In genomic region chr10:22708772-22709171, GRCh38 we compare ENCODE assay signal across 14 cellular contexts. TPM values are rescaled to one million over a fixed set of nuclear protein-coding genes. Genes with fewer than 3 reads are reported as not detected.
A peak's percentile ranks its signal among the peaks of the same experiment; 100 is the strongest.
DNase-seq lines count a peak whose midpoint lies in the region; ATAC-seq, FAIRE-seq and TF ChIP-seq lines count a peak whose summit lies in the region.
"Had no signal": no experiment of that assay in that cellular context is flagged by ENCODE, and none has a peak within 500 bp of the region (broad histone marks: within the 10 kb centered on the region; RNA-seq: fewer than 3 reads in every experiment).

No MANE protein-coding gene starts in this region.

- no peaks in the 10 kb centered on the region for H3K9me3 ChIP-seq in HepG2 (ENCODE audit: low read length)
- no peaks in the 10 kb centered on the region for H3K9me3 ChIP-seq in right lobe of liver
- no peaks in the 10 kb centered on the region for H3K9me3 ChIP-seq in Loucy (ENCODE audit: insufficient read depth, low read depth, low read length)
- H3K9me3 ChIP-seq: HAP-1 had no signal

- H3K4me3 ChIP-seq in HepG2 (replicated peaks in 1 of 3; ENCODE audit: insufficient read depth in 1 of 3, low read depth in 2 of 3, low read length in 3 of 3) (no peak overlapping the region), right lobe of liver (no peak overlapping the region), Loucy (ENCODE audit: low read length, poor library complexity, severe bottlenecking) (no peak overlapping the region)
- H3K4me3 ChIP-seq: HAP-1 had no signal

- H3K4me2 ChIP-seq in HepG2 (ENCODE audit: low read depth, low read length) (no peak overlapping the region), Loucy (ENCODE audit: low read depth, low read length, poor library complexity, severe bottlenecking) (peak overlapping the region; percentile 85)

- BruUV-seq in HepG2 (replicated peaks; lab: Mats Ljungman, UMichigan): no TSS peak

- intact Hi-C loops in HepG2 (cut with micrococcal nuclease; ENCODE audit: unreplicated experiment) (no loop called here), right lobe of liver (cut with DNase I) (no loop called here)

- CTCF ChIA-PET in HepG2 (lab: Yijun Ruan, JAX; ENCODE audit: low intra/inter-chr PET ratio, low total read pairs): no interaction called here
- CTCF ChIA-PET in activated CD4-positive, alpha-beta T cell treated with anti-CD3 and anti-CD28 coated beads, Interleukin-2, amount 10 ng/mL, durations not matched to agents 7 days and 5 days (lab: Charles Lee): no interaction called here

- POLR2A ChIA-PET in HepG2 (lab: Yijun Ruan, JAX): no interaction called here
- POLR2A ChIA-PET in activated CD4-positive, alpha-beta T cell treated with anti-CD3 and anti-CD28 coated beads, Interleukin-2, amount 10 ng/mL, durations not matched to agents 7 days and 5 days (lab: Charles Lee): no interaction called here

- peaks cover under 1% of the 10 kb centered on the region; the same call in 1 of the 2 replicates for H4K20me1 ChIP-seq in HepG2 (ENCODE audit: insufficient read depth, low read length)
- H4K20me1 ChIP-seq in Loucy (ENCODE audit: insufficient read depth, low read length, poor library complexity, severe bottlenecking): peaks cover 96% of the 10 kb centered on the region

- H3K9ac ChIP-seq in HepG2 (ENCODE audit: insufficient read depth, low read depth, low read length) (no peak overlapping the region), Loucy (ENCODE audit: low read depth, low read length, poor library complexity, severe bottlenecking) (no peak overlapping the region)

- H3K27ac ChIP-seq in HepG2 (ENCODE audit: extremely low read length, insufficient read depth, low read length): no peak overlapping the region
- H3K27ac ChIP-seq in right lobe of liver: no peak overlapping the region

- no peak for DNase-seq in HepG2 (ENCODE audit: low spot score)
- DNase-seq in right lobe of liver: no peak
- no peak for DNase-seq in effector memory CD8-positive, alpha-beta T cell
- DNase-seq in activated CD4-positive, alpha-beta T cell treated with anti-CD3 and anti-CD28 coated beads, Interleukin-2, amount 10 ng/mL, durations not matched to agents 7 days and 5 days: no peak
- no peak for DNase-seq in stimulated activated naive B cell treated with anti-CD40 and anti-IgM and Interleukin-4, amounts not matched to agents 10 μg/mL and 1 μg/mL and 100 μg/mL, for 72 hours
- no peak for DNase-seq in NCI-H748 treated with DMSO at 0.1 percent for 48 hours (lab: John Stamatoyannopoulos, UW)
- DNase-seq: ACHN, NCI-H1436, NCI-H2081 treated with DMSO at 0.1 percent for 48 hours, NCI-H345, NCI-H526 treated with DMSO at 0.1 percent for 48 hours had no signal

- H3K9me2 ChIP-seq in Loucy (replicated peaks; ENCODE audit: low read depth, low read length): no peaks in the 10 kb centered on the region

- FAIRE-seq in HepG2 (lab: Jason Lieb, UNC): no peak

- H3K27me3 Mint-ChIP-seq in effector memory CD8-positive, alpha-beta T cell: no peaks in the 10 kb centered on the region
- no peaks in the 10 kb centered on the region for H3K27me3 Mint-ChIP-seq in stimulated activated memory B cell treated with anti-CD40 and anti-IgM and Interleukin-4, amounts not matched to agents 10 μg/mL and 1 μg/mL and 100 μg/mL, for 72 hours
- no peaks in the 10 kb centered on the region for H3K27me3 Mint-ChIP-seq in activated CD4-positive, alpha-beta T cell treated with anti-CD3 and anti-CD28 coated beads, Interleukin-2, amount 10 ng/mL, durations not matched to agents 7 days and 5 days
- no peaks in the 10 kb centered on the region for H3K27me3 Mint-ChIP-seq in stimulated activated naive B cell treated with anti-CD40 and anti-IgM and Interleukin-4, amounts not matched to agents 10 μg/mL and 1 μg/mL and 100 μg/mL, for 72 hours

- 96% methylated on average over 1 of the region's 1 CpG for WGBS in HepG2 (ENCODE audit: low lambda C conversion rate)
- 100% methylated on average over 1 of the region's 1 CpG for WGBS in right lobe of liver (ENCODE audit: insufficient coverage, low coverage, low lambda C conversion rate, missing lambda C conversion rate)

- H3K79me2 ChIP-seq in HepG2 (ENCODE audit: insufficient read depth, low read length) (peaks cover 87% of the 10 kb centered on the region), Loucy (ENCODE audit: insufficient read depth, low read length) (peaks cover 100% of the 10 kb centered on the region)

- no peak for TF ChIP-seq RAD21 in HepG2 (CRISPR knock-in tag; IDR thresholded peaks at IDR 0.05)

- H3K9me3 Mint-ChIP-seq in effector memory CD8-positive, alpha-beta T cell: no peaks in the 10 kb centered on the region
- H3K9me3 Mint-ChIP-seq in stimulated activated memory B cell treated with anti-CD40 and anti-IgM and Interleukin-4, amounts not matched to agents 10 μg/mL and 1 μg/mL and 100 μg/mL, for 72 hours: peaks cover 7% of the 10 kb centered on the region
- H3K9me3 Mint-ChIP-seq in activated CD4-positive, alpha-beta T cell treated with anti-CD3 and anti-CD28 coated beads, Interleukin-2, amount 10 ng/mL, durations not matched to agents 7 days and 5 days: peaks cover 3% of the 10 kb centered on the region
- peaks cover 4 to 6% of the 10 kb centered on the region in 2 donors for H3K9me3 Mint-ChIP-seq in stimulated activated naive B cell treated with anti-CD40 and anti-IgM and Interleukin-4, amounts not matched to agents 10 μg/mL and 1 μg/mL and 100 μg/mL, for 72 hours

- H3K36me3 ChIP-seq in HepG2 (replicated peaks in 1 of 2; ENCODE audit: control insufficient read depth in 1 of 2, insufficient read depth in 2 of 2, low read length in 2 of 2) (no peaks in the 10 kb centered on the region), right lobe of liver (no peaks in the 10 kb centered on the region), Loucy (ENCODE audit: insufficient read depth, low read length) (no peaks in the 10 kb centered on the region)
- H3K36me3 ChIP-seq: HAP-1 had no signal

- TF ChIP-seq POLR2A in HepG2 (IDR thresholded peaks at IDR 0.05; ENCODE audit: insufficient read depth in 1 of 2, low read depth in 2 of 2, low read length in 2 of 2) (no peak), right lobe of liver (IDR thresholded peaks at IDR 0.05) (no peak)

- H3K4me1 ChIP-seq in HepG2 (ENCODE audit: insufficient read depth, low read length): peaks cover 43% of the 10 kb centered on the region
- peaks cover 0 to 21% (median 8%) of the 10 kb centered on the region in 4 donors for H3K4me1 ChIP-seq in right lobe of liver
- peaks cover 68% of the 10 kb centered on the region for H3K4me1 ChIP-seq in Loucy (ENCODE audit: insufficient read depth, low read length, poor library complexity, severe bottlenecking)

- ATAC-seq in HepG2: no peak
- ATAC-seq in right lobe of liver: no peak
- ATAC-seq in effector memory CD8-positive, alpha-beta T cell (replicated peaks): no peak
- ATAC-seq in stimulated activated memory B cell treated with anti-CD40 and anti-IgM and Interleukin-4, amounts not matched to agents 10 μg/mL and 1 μg/mL and 100 μg/mL, for 72 hours: no peak
- no peak for ATAC-seq in stimulated activated naive B cell treated with anti-CD40 and anti-IgM and Interleukin-4, amounts not matched to agents 10 μg/mL and 1 μg/mL and 100 μg/mL, for 72 hours (replicated peaks)

- in situ Hi-C loops in HepG2 (cut with HindIII; ENCODE audit: extremely low pct_ligation_motif_present, low pct_unique_long_range_greater_than_20kb): loop anchor here (25.0 kb wide), 1 partner anchor 396 kb away; the partner anchor contains the start of genes BMI1 and COMMD3

- peak overlapping the region; percentile 90 to 92 for H3K4me3 Mint-ChIP-seq in effector memory CD8-positive, alpha-beta T cell
- H3K4me3 Mint-ChIP-seq in stimulated activated memory B cell treated with anti-CD40 and anti-IgM and Interleukin-4, amounts not matched to agents 10 μg/mL and 1 μg/mL and 100 μg/mL, for 72 hours: no peak overlapping the region
- no peak overlapping the region for H3K4me3 Mint-ChIP-seq in activated CD4-positive, alpha-beta T cell treated with anti-CD3 and anti-CD28 coated beads, Interleukin-2, amount 10 ng/mL, durations not matched to agents 7 days and 5 days
- no peak overlapping the region for H3K4me3 Mint-ChIP-seq in stimulated activated naive B cell treated with anti-CD40 and anti-IgM and Interleukin-4, amounts not matched to agents 10 μg/mL and 1 μg/mL and 100 μg/mL, for 72 hours

- H3K36me3 Mint-ChIP-seq in effector memory CD8-positive, alpha-beta T cell (ENCODE audit: insufficient read depth): peaks cover 35% of the 10 kb centered on the region
- H3K36me3 Mint-ChIP-seq in stimulated activated memory B cell treated with anti-CD40 and anti-IgM and Interleukin-4, amounts not matched to agents 10 μg/mL and 1 μg/mL and 100 μg/mL, for 72 hours: peaks cover 23% of the 10 kb centered on the region
- peaks cover 62% of the 10 kb centered on the region for H3K36me3 Mint-ChIP-seq in activated CD4-positive, alpha-beta T cell treated with anti-CD3 and anti-CD28 coated beads, Interleukin-2, amount 10 ng/mL, durations not matched to agents 7 days and 5 days (ENCODE audit: low read depth)
- peaks cover 12 to 40% of the 10 kb centered on the region in 2 donors for H3K36me3 Mint-ChIP-seq in stimulated activated naive B cell treated with anti-CD40 and anti-IgM and Interleukin-4, amounts not matched to agents 10 μg/mL and 1 μg/mL and 100 μg/mL, for 72 hours

- H3K27me3 ChIP-seq in HepG2 (ENCODE audit: control insufficient read depth in 1 of 2, insufficient read depth in 2 of 2, low read length in 2 of 2): no peaks in the 10 kb centered on the region; a peak in 1 of 5 replicates
- H3K27me3 ChIP-seq in right lobe of liver: no peaks in the 10 kb centered on the region
- H3K27me3 ChIP-seq in Loucy (ENCODE audit: insufficient read depth, low read length, poor library complexity, severe bottlenecking): no peaks in the 10 kb centered on the region

- peak overlapping the region; percentile 45 to 81 for H3K27ac Mint-ChIP-seq in effector memory CD8-positive, alpha-beta T cell
- peak overlapping the region; percentile 89 for H3K27ac Mint-ChIP-seq in stimulated activated memory B cell treated with anti-CD40 and anti-IgM and Interleukin-4, amounts not matched to agents 10 μg/mL and 1 μg/mL and 100 μg/mL, for 72 hours
- H3K27ac Mint-ChIP-seq in activated CD4-positive, alpha-beta T cell treated with anti-CD3 and anti-CD28 coated beads, Interleukin-2, amount 10 ng/mL, durations not matched to agents 7 days and 5 days: no peak overlapping the region
- no peak overlapping the region for H3K27ac Mint-ChIP-seq in stimulated activated naive B cell treated with anti-CD40 and anti-IgM and Interleukin-4, amounts not matched to agents 10 μg/mL and 1 μg/mL and 100 μg/mL, for 72 hours

- no peaks in the 10 kb centered on the region for H3F3A ChIP-seq in Loucy (ENCODE audit: low read depth)

- TF ChIP-seq CTCF in HepG2 (CRISPR knock-in tag; IDR thresholded peaks at IDR 0.05) (no peak), right lobe of liver (IDR thresholded peaks at IDR 0.05) (no peak), Loucy (conservative IDR thresholded peaks at IDR 0.05; ENCODE audit: low read length) (no peak)

- TF ChIP-seq EP300 in HepG2 (IDR thresholded peaks at IDR 0.05; ENCODE audit: low read depth in 2 of 2, low read length in 2 of 2): no peak
- no peak for TF ChIP-seq EP300 in HepG2 (CRISPR knock-in tag; IDR thresholded peaks at IDR 0.05; ENCODE audit: borderline replicate concordance)

- H2AFZ ChIP-seq in HepG2 (ENCODE audit: low read length) (no peak overlapping the region), Loucy (ENCODE audit: low read length) (no peak overlapping the region)

- peaks cover 63 to 81% of the 10 kb centered on the region in 2 donors for H3K4me1 Mint-ChIP-seq in effector memory CD8-positive, alpha-beta T cell (ENCODE audit: low read depth in 2 of 2)
- peaks cover 78% of the 10 kb centered on the region for H3K4me1 Mint-ChIP-seq in stimulated activated memory B cell treated with anti-CD40 and anti-IgM and Interleukin-4, amounts not matched to agents 10 μg/mL and 1 μg/mL and 100 μg/mL, for 72 hours
- H3K4me1 Mint-ChIP-seq in activated CD4-positive, alpha-beta T cell treated with anti-CD3 and anti-CD28 coated beads, Interleukin-2, amount 10 ng/mL, durations not matched to agents 7 days and 5 days: peaks cover 76% of the 10 kb centered on the region
- H3K4me1 Mint-ChIP-seq in stimulated activated naive B cell treated with anti-CD40 and anti-IgM and Interleukin-4, amounts not matched to agents 10 μg/mL and 1 μg/mL and 100 μg/mL, for 72 hours: peaks cover 48 to 77% of the 10 kb centered on the region in 2 donors

RNA-seq across cellular contexts. Expression of gene PIP4K2A, which starts 5.6 kb away (rescaled TPM):
- 22.6 and 25.7 TPM in 2 replicates for total RNA-seq in HepG2 (2016; rRNA removed; fragmentation: Illumina TruSeq; extraction: Trizol)
- total RNA-seq in HepG2 (2016; cell fraction: cytosol; rRNA removed; fragmentation: Illumina TruSeq; extraction: Trizol; ENCODE audit: low read depth): 6.1 and 10.2 TPM in 2 replicates
- 20.3 and 22.2 TPM in 2 replicates for total RNA-seq in HepG2 (2016; cell fraction: insoluble cytoplasmic fraction; rRNA removed; fragmentation: Illumina TruSeq; extraction: Trizol)
- total RNA-seq in HepG2 (2016; cell fraction: membrane; rRNA removed; fragmentation: Illumina TruSeq; extraction: Trizol): 24.0 and 27.4 TPM in 2 replicates
- 11.6 and 11.8 TPM in 2 replicates for total RNA-seq in HepG2 (2016; cell fraction: nucleus; rRNA removed; fragmentation: Illumina TruSeq; extraction: Trizol)
- polyA plus RNA-seq in HepG2 (2011; rRNA removed): 7.1 and 9.1 TPM in 2 replicates
- polyA plus RNA-seq in HepG2 (2011; cell fraction: cytosol; rRNA removed): 5.3 and 6.6 TPM in 2 replicates
- polyA plus RNA-seq in HepG2 (2011; cell fraction: nucleus; rRNA removed): 2.9 and 4.2 TPM in 2 replicates
- 5.0 and 6.5 TPM in 2 replicates for polyA plus RNA-seq in HepG2 (2012)
- polyA plus RNA-seq in HepG2 (2016; cell fraction: cytosol; fragmentation: Illumina TruSeq; extraction: Trizol; ENCODE audit: low read depth): 5.4 and 7.9 TPM in 2 replicates
- polyA plus RNA-seq in HepG2 (2016; cell fraction: insoluble cytoplasmic fraction; fragmentation: Illumina TruSeq; extraction: Trizol; ENCODE audit: low read depth): 25.0 and 34.3 TPM in 2 replicates
- 18.1 and 20.5 TPM in 2 replicates for polyA plus RNA-seq in HepG2 (2016; cell fraction: membrane; fragmentation: Illumina TruSeq; extraction: Trizol; ENCODE audit: low read depth)
- polyA plus RNA-seq in HepG2 (2016; cell fraction: nucleus; fragmentation: Illumina TruSeq; extraction: Trizol; ENCODE audit: insufficient read depth, low read depth): 13.7 and 14.2 TPM in 2 replicates
- 6.7 and 9.6 TPM in 2 replicates for polyA minus RNA-seq in HepG2 (2011; rRNA and poly(A)+ RNA removed; ENCODE audit: low replicate concordance)
- polyA minus RNA-seq in HepG2 (2011; cell fraction: cytosol; rRNA and poly(A)+ RNA removed): 11.4 and 13.8 TPM in 2 replicates
- polyA minus RNA-seq in HepG2 (2011; cell fraction: nucleus; rRNA and poly(A)+ RNA removed): 19.6 and 21.5 TPM in 2 replicates
- 10 to 100 TPM in 5 of 6 experiments, 1 to 10 TPM in 1; 8.1 to 27.6 (median 12.0) TPM for total RNA-seq in right lobe of liver
- 100 to 1,000 TPM; 161 to 163 TPM for total RNA-seq in activated CD4-positive, alpha-beta T cell treated with anti-CD3 and anti-CD28 coated beads, Interleukin-2, amount 10 ng/mL, durations not matched to agents 7 days and 5 days

Comparison
In these comparisons a context has a peak if more than half of its experiments do, and no peak if none do; other contexts are left out.
1. H3K27ac Mint-ChIP-seq: peak in effector memory CD8-positive, alpha-beta T cell (2 of 2) and stimulated activated memory B cell treated with anti-CD40 and anti-IgM and Interleukin-4, amounts not matched to agents 10 μg/mL and 1 μg/mL and 100 μg/mL, for 72 hours (single experiment); none in activated CD4-positive, alpha-beta T cell treated with anti-CD3 and anti-CD28 coated beads, Interleukin-2, amount 10 ng/mL, durations not matched to agents 7 days and 5 days (single experiment) and stimulated activated naive B cell treated with anti-CD40 and anti-IgM and Interleukin-4, amounts not matched to agents 10 μg/mL and 1 μg/mL and 100 μg/mL, for 72 hours (single experiment).
2. H3K4me3 Mint-ChIP-seq: peak in effector memory CD8-positive, alpha-beta T cell (2 of 2); none in stimulated activated memory B cell treated with anti-CD40 and anti-IgM and Interleukin-4, amounts not matched to agents 10 μg/mL and 1 μg/mL and 100 μg/mL, for 72 hours (single experiment), activated CD4-positive, alpha-beta T cell treated with anti-CD3 and anti-CD28 coated beads, Interleukin-2, amount 10 ng/mL, durations not matched to agents 7 days and 5 days (single experiment) and stimulated activated naive B cell treated with anti-CD40 and anti-IgM and Interleukin-4, amounts not matched to agents 10 μg/mL and 1 μg/mL and 100 μg/mL, for 72 hours (0 of 2).